ENCODE assay signal across 1 cellular context in genomic region chr9:82599550-82599949, GRCh38.
A peak's percentile ranks its signal among the peaks of the same experiment; 100 is the strongest.
TF ChIP-seq lines count a peak whose summit lies in the region.

No MANE protein-coding gene starts in this region.

TF ChIP-seq in HepG2, 621 proteins besides CTCF, POLR2A, EP300 and RAD21 (continued from another document):
- no peak for TF ChIP-seq ZNF468 (CRISPR knock-in tag; IDR thresholded peaks at IDR 0.05)
- TF ChIP-seq NR3C1 (CRISPR knock-in tag; IDR thresholded peaks at IDR 0.05) = no peak
- no peak for TF ChIP-seq ZNF18 (CRISPR knock-in tag; IDR thresholded peaks at IDR 0.05; ENCODE audit: insufficient replicate concordance)
- TF ChIP-seq ATF2 (CRISPR knock-in tag; IDR thresholded peaks at IDR 0.05) = no peak
- TF ChIP-seq SOX13 (IDR thresholded peaks at IDR 0.05) = no peak
- peak in 1 of 2 experiments; percentile 59; a peak in 1 of 4 replicates for TF ChIP-seq SOX13 (CRISPR knock-in tag; conservative IDR thresholded peaks at IDR 0.05 in 1 of 2, IDR thresholded peaks at IDR 0.05 in 1 of 2)
- no peak for TF ChIP-seq YEATS2 (CRISPR knock-in tag; IDR thresholded peaks at IDR 0.05; ENCODE audit: borderline replicate concordance)
- TF ChIP-seq HNRNPLL (IDR thresholded peaks at IDR 0.05; ENCODE audit: low read depth, low read length, poor library complexity, severe bottlenecking) = no peak
- TF ChIP-seq NR2F1 (CRISPR knock-in tag; IDR thresholded peaks at IDR 0.05) = no peak
- TF ChIP-seq GPBP1L1 (CRISPR knock-in tag; IDR thresholded peaks at IDR 0.05) = no peak
- TF ChIP-seq ZNF784 (CRISPR knock-in tag; IDR thresholded peaks at IDR 0.05; ENCODE audit: borderline replicate concordance) = no peak
- TF ChIP-seq ZNF12 (CRISPR knock-in tag; IDR thresholded peaks at IDR 0.05) = no peak
- no peak for TF ChIP-seq FOXA1 (IDR thresholded peaks at IDR 0.05)
- peak; percentile 46; the same call in 1 of the 2 replicates for TF ChIP-seq FOXA1 (CRISPR knock-in tag; IDR thresholded peaks at IDR 0.05)
- peak; percentile 11; the same call in 1 of the 2 replicates for TF ChIP-seq BCL6 (CRISPR knock-in tag; IDR thresholded peaks at IDR 0.05)
- TF ChIP-seq MTF1 (CRISPR knock-in tag; IDR thresholded peaks at IDR 0.05) = no peak
- peak; percentile 67 for TF ChIP-seq ISL2 (CRISPR knock-in tag; IDR thresholded peaks at IDR 0.05)
- no peak for TF ChIP-seq ZKSCAN5 (CRISPR knock-in tag; IDR thresholded peaks at IDR 0.05)
- no peak for TF ChIP-seq KLF15 (CRISPR knock-in tag; IDR thresholded peaks at IDR 0.05; ENCODE audit: borderline replicate concordance)
- TF ChIP-seq ZFP41 (CRISPR knock-in tag; IDR thresholded peaks at IDR 0.05; ENCODE audit: borderline replicate concordance) = no peak
- no peak for TF ChIP-seq THAP9 (CRISPR knock-in tag; IDR thresholded peaks at IDR 0.05; ENCODE audit: borderline replicate concordance)
- no peak for TF ChIP-seq THYN1 (CRISPR knock-in tag; IDR thresholded peaks at IDR 0.05; ENCODE audit: borderline replicate concordance, low read depth)
- no peak for TF ChIP-seq ZBED4 (CRISPR knock-in tag; IDR thresholded peaks at IDR 0.05; ENCODE audit: borderline replicate concordance)
- TF ChIP-seq HOXA3 (CRISPR knock-in tag; IDR thresholded peaks at IDR 0.05) = no peak
- TF ChIP-seq RARA (CRISPR knock-in tag; IDR thresholded peaks at IDR 0.05) = no peak
- TF ChIP-seq NRL (CRISPR knock-in tag; IDR thresholded peaks at IDR 0.05; ENCODE audit: borderline replicate concordance) = no peak
- no peak for TF ChIP-seq NPAS2 (CRISPR knock-in tag; IDR thresholded peaks at IDR 0.05; ENCODE audit: borderline replicate concordance)
- no peak for TF ChIP-seq ZNF589 (CRISPR knock-in tag; conservative IDR thresholded peaks at IDR 0.05)
- TF ChIP-seq NBN (conservative IDR thresholded peaks at IDR 0.05) = no peak
- TF ChIP-seq AKAP8 (CRISPR knock-in tag; IDR thresholded peaks at IDR 0.05) = no peak
TF ChIP-seq in HepG2: peak in this region for 17.
